Comparison of ENCODE assay signal across 39 cellular contexts in genomic region chr11:5639953-5640352, GRCh38. TPM values are rescaled to one million over a fixed set of nuclear protein-coding genes. Genes with fewer than 3 reads are reported as not detected.
"Had no signal": no experiment of that assay in that cellular context is flagged by ENCODE, and none has a peak within 500 bp of the region (broad histone marks: within the 10 kb centered on the region; RNA-seq: fewer than 3 reads in every experiment).

No MANE protein-coding gene starts in this region.

- H3K4me3 ChIP-seq: MG63 had no signal

- H3K36me3 ChIP-seq: MG63 had no signal

- H3K9me3 ChIP-seq: MG63 had no signal

- H3K27me3 ChIP-seq: MG63 had no signal

- DNase-seq: Karpas-422, Kasumi-1, MG63, MM.1S, MV-4-11, NCI-H1048, NCI-H1092, NCI-H1092 treated with DMSO at 0.1 percent for 48 hours, NCI-H1105, NCI-H1105 treated with DMSO at 0.1 percent for 48 hours, NCI-H1417, NCI-H1417 treated with DMSO at 0.1 percent for 48 hours, NCI-H1436, NCI-H1436 treated with DMSO at 0.1 percent for 48 hours, NCI-H146, NCI-H1694, NCI-H1694 treated with DMSO at 0.1 percent for 48 hours, NCI-H187, NCI-H187 treated with DMSO at 0.1 percent for 48 hours, NCI-H1930, NCI-H2029, NCI-H2029 treated with DMSO at 0.1 percent for 48 hours, NCI-H2081, NCI-H2081 treated with DMSO at 0.1 percent for 48 hours, NCI-H2107, NCI-H2171, NCI-H2171 treated with DMSO at 0.1 percent for 48 hours, NCI-H2227 treated with DMSO at 0.1 percent for 48 hours, NCI-H226, NCI-H345, NCI-H446, NCI-H446 treated with DMSO at 0.1 percent for 48 hours, NCI-H510A, NCI-H510A treated with DMSO at 0.1 percent for 48 hours, NCI-H524 had no signal

RNA-seq across cellular contexts. Expression of gene OR52B6, which starts 59.3 kb away (rescaled TPM):
- total RNA-seq: LHCN-M2, M059J, MCF 10A, NCI-H460 had no signal
